Comparison of ENCODE assay signal across 18 cellular contexts in the genomic region with DNA sequence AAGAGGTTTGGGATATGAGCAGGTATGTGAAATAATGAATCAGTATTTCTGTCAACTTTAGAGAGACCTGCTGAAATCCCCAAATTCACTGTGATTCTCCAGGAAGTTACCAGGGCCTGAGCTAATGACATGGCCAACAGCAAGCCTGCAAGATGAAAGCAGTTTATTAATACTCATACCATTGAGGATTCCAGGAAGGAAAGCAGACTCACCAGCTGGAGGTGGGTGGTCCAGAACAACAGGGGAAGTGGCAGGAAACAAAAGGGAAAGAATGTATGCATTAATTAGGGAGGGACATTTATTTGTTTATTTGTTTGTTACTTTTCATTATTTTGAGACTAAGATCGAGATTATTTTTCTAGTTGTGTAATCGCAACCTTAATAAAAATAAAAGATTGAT.
"Had no signal": no experiment of that assay in that cellular context is flagged by ENCODE, and none has a peak within 500 bp of the region (broad histone marks: within the 10 kb centered on the region; RNA-seq: fewer than 3 reads in every experiment).

No MANE protein-coding gene starts in this region.

- H3K4me1 ChIP-seq: esophagus squamous epithelium, foreskin keratinocyte, left lung, spleen, tibial artery, upper lobe of left lung, uterus had no signal

- FAIRE-seq: colon, keratinocyte had no signal

- DNase-seq: effector memory CD8-positive, alpha-beta T cell; esophagus squamous epithelium; foreskin keratinocyte; immature natural killer cell; left lung; mesenchymal stem cell; naive thymus-derived CD4-positive, alpha-beta T cell; posterior cingulate gyrus; spleen; stimulated activated CD4-positive, alpha-beta T cell treated with anti-CD3 and anti-CD28 coated beads, Interleukin-15, amount 100 ng/mL, for 24 hours; stimulated activated CD4-positive, alpha-beta T cell treated with anti-CD3 and anti-CD28 coated beads, Interleukin-1b, Interleukin-23, amount 100 ng/mL, for 48 hours; stimulated activated CD4-positive, alpha-beta T cell treated with anti-CD3 and anti-CD28 coated beads, Interleukin-4, amount 100 ng/mL, for 24 hours; tibial artery; upper lobe of left lung; uterus had no signal

- H3K27ac ChIP-seq: esophagus squamous epithelium, foreskin keratinocyte, left lung, spleen, tibial artery, upper lobe of left lung, uterus had no signal

- H3K9me3 ChIP-seq: tibial artery, upper lobe of left lung, uterus had no signal

- H3K4me3 ChIP-seq: esophagus squamous epithelium, left lung, lung, spleen, tibial artery, upper lobe of left lung, uterus had no signal

- H3K27me3 ChIP-seq: esophagus squamous epithelium, foreskin keratinocyte, left lung, spleen, tibial artery, upper lobe of left lung, uterus had no signal

- H3K36me3 ChIP-seq: esophagus squamous epithelium, left lung, spleen, tibial artery, upper lobe of left lung, uterus had no signal
